2 cellular contexts compared by ENCODE assay signal in genomic region chr7:33107136-33108066, GRCh38.
A peak's percentile ranks its signal among the peaks of the same experiment; 100 is the strongest.
TF ChIP-seq lines count a peak whose summit lies in the region.

No MANE protein-coding gene starts in this region.

TF ChIP-seq in GM12891, 5 proteins besides CTCF, POLR2A, EP300 and RAD21:
- TF ChIP-seq SPI1 (IDR thresholded peaks at IDR 0.05; ENCODE audit: low read depth, low read length) = no peak
- TF ChIP-seq POU2F2 (IDR thresholded peaks at IDR 0.05; ENCODE audit: low read depth, low read length) = no peak
- no peak for TF ChIP-seq TAF1 (IDR thresholded peaks at IDR 0.05; ENCODE audit: low read depth, low read length)
- no peak for TF ChIP-seq POLR2AphosphoS5 (IDR thresholded peaks at IDR 0.05; ENCODE audit: low read depth, low read length)
- TF ChIP-seq PAX5 (IDR thresholded peaks at IDR 0.05; ENCODE audit: insufficient read depth, low read length, severe bottlenecking) = no peak

TF ChIP-seq in GM12878, 131 proteins besides CTCF, POLR2A, EP300 and RAD21:
- TF ChIP-seq TARDBP (IDR thresholded peaks at IDR 0.05; ENCODE audit: borderline replicate concordance) (no peak), BHLHE40 (IDR thresholded peaks at IDR 0.05; ENCODE audit: borderline replicate concordance in 1 of 2, low read depth in 2 of 2, low read length in 1 of 2) (no peak), MXI1 (IDR thresholded peaks at IDR 0.05; ENCODE audit: low read depth, low read length) (0 out of 2 replicates have a peak, but pooled peaks have one; percentile 20), CREM (IDR thresholded peaks at IDR 0.05; ENCODE audit: low read depth) (0 out of 2 replicates have a peak, but pooled peaks have one; percentile 10), SMC3 (IDR thresholded peaks at IDR 0.05; ENCODE audit: borderline replicate concordance, low read length) (peak; percentile 43; the same call in 1 of the 2 replicates), RUNX3 (IDR thresholded peaks at IDR 0.05; ENCODE audit: low read length) (no peak), RAD51 (IDR thresholded peaks at IDR 0.05) (peak; percentile 81)
- TF ChIP-seq, protein P1, sequence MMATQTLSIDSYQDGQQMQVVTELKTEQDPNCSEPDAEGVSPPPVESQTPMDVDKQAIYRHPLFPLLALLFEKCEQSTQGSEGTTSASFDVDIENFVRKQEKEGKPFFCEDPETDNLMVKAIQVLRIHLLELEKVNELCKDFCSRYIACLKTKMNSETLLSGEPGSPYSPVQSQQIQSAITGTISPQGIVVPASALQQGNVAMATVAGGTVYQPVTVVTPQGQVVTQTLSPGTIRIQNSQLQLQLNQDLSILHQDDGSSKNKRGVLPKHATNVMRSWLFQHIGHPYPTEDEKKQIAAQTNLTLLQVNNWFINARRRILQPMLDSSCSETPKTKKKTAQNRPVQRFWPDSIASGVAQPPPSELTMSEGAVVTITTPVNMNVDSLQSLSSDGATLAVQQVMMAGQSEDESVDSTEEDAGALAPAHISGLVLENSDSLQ (IDR thresholded peaks at IDR 0.05) = 0 out of 2 replicates have a peak, but pooled peaks have one; percentile 11
